Comparison of ENCODE assay signal across 10 cellular contexts in the genomic region with DNA sequence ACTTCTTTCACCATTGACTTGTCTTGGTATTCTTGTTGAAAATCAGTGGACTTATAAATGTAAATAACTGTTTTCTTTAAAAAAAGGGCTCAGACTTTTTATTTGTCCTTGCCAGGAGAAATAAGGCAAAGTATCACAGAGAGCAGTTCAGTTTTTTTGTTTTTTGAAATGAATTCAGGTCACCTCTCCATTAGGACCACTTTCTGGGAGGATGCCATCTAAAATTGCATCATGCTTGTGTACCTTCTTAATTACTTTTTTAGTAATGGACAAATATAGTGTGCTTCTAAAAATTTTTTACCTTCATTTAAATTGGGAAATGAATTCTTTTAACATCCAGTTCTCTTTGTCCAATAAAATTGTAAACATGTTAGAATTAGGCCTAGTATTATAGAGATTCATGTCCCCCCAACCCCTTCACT.
DNase-seq lines count a peak whose midpoint lies in the region; ATAC-seq and TF ChIP-seq lines count a peak whose summit lies in the region.
"Had no signal": no experiment of that assay in that cellular context is flagged by ENCODE, and none has a peak within 500 bp of the region (broad histone marks: within the 10 kb centered on the region; RNA-seq: fewer than 3 reads in every experiment).

No MANE protein-coding gene starts in this region.

- peak; percentile 50 for DNase-seq in DMS 273 (lab: John Stamatoyannopoulos, UW; ENCODE audit: unreplicated experiment)
- no peak for DNase-seq in DMS 273 treated with DMSO at 0.1 percent for 48 hours (lab: John Stamatoyannopoulos, UW)
- DNase-seq in central memory CD8-positive, alpha-beta T cell (ENCODE audit: low spot score in 2 of 2): no peak
- no peak for DNase-seq in neural crest cell (ENCODE audit: low read depth, low spot score)
- no peak for DNase-seq in NCI-H524 treated with DMSO at 0.1 percent for 48 hours (lab: John Stamatoyannopoulos, UW)

- no peaks in the 10 kb centered on the region for H3K36me3 ChIP-seq in HUES64 (ENCODE audit: insufficient read depth, low read length)

- H3K4me1 Mint-ChIP-seq in central memory CD8-positive, alpha-beta T cell: no peaks in the 10 kb centered on the region
- peaks cover 19% of the 10 kb centered on the region for H3K4me1 Mint-ChIP-seq in neural crest cell

- no peaks in the 10 kb centered on the region for H3K9me3 Mint-ChIP-seq in central memory CD8-positive, alpha-beta T cell
- no peaks in the 10 kb centered on the region for H3K9me3 Mint-ChIP-seq in neural crest cell

- TF ChIP-seq CTCF in neural crest cell (conservative IDR thresholded peaks at IDR 0.05): no peak

- H3K27me3 Mint-ChIP-seq in central memory CD8-positive, alpha-beta T cell: no peaks in the 10 kb centered on the region
- H3K27me3 Mint-ChIP-seq in neural crest cell (ENCODE audit: low read depth): no peaks in the 10 kb centered on the region

- H3K36me3 Mint-ChIP-seq in central memory CD8-positive, alpha-beta T cell (ENCODE audit: insufficient read depth): peaks cover 1% of the 10 kb centered on the region
- peaks cover 9% of the 10 kb centered on the region for H3K36me3 Mint-ChIP-seq in neural crest cell (ENCODE audit: low read depth)

- peak overlapping the region; percentile 54 for H3K4me3 ChIP-seq in HUES64 (ENCODE audit: low read length)
- H3K4me3 ChIP-seq: mucosa of descending colon had no signal

- no peak overlapping the region for H3K27ac Mint-ChIP-seq in central memory CD8-positive, alpha-beta T cell (ENCODE audit: low read depth)
- H3K27ac Mint-ChIP-seq in neural crest cell (ENCODE audit: unreplicated experiment): peak overlapping the region; percentile 100

- no peak for ATAC-seq in central memory CD8-positive, alpha-beta T cell (replicated peaks; ENCODE audit: extremely low read depth, poor library complexity, severe bottlenecking)
- ATAC-seq in GM21786 (IDR thresholded peaks at IDR 0.05; ENCODE audit: unreplicated experiment): no peak
- ATAC-seq in HG03135 (IDR thresholded peaks at IDR 0.05; ENCODE audit: unreplicated experiment): no peak
- ATAC-seq: mucosa of descending colon had no signal

- peaks cover 13% of the 10 kb centered on the region for H3K4me1 ChIP-seq in HUES64 (ENCODE audit: insufficient read depth, low read length)

- H3K27ac ChIP-seq in HUES64 (ENCODE audit: low read depth, low read length): no peak overlapping the region
- H3K27ac ChIP-seq: 22Rv1 had no signal

- peak overlapping the region; percentile 71 for H3K4me3 Mint-ChIP-seq in central memory CD8-positive, alpha-beta T cell
- H3K4me3 Mint-ChIP-seq in neural crest cell: peak overlapping the region; percentile 97

- no peaks in the 10 kb centered on the region for H3K9me3 ChIP-seq in HUES64 (ENCODE audit: insufficient read depth, low read depth, low read length)
- H3K9me3 ChIP-seq: mucosa of descending colon had no signal

- H3K27me3 ChIP-seq in HUES64 (ENCODE audit: insufficient read depth, low read length): no peaks in the 10 kb centered on the region

- peak overlapping the region; percentile 73 for H3K9ac ChIP-seq in HUES64 (ENCODE audit: low read depth, low read length)
